In the genomic region with DNA sequence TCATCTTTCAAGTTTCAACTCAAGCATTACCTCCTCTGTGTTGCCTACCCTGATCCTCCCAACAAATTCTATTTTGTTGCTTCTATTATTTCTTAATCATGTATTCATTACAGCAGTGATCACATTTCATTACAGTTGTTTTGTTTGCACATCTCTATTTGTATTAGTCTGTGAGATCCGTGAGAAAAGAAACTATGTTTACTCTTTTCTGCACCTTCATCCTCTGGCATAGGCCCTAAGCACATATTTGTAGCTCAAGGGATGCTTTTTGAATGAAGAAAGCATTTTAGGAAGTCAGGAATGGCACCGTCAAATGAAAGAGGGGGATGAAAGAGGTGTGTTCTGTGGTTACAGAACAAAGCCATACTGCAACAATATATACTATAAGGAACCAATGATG, we compare ENCODE assay signal across 37 cellular contexts.
"Had no signal": no experiment of that assay in that cellular context is flagged by ENCODE, and none has a peak within 500 bp of the region (broad histone marks: within the 10 kb centered on the region; RNA-seq: fewer than 3 reads in every experiment).

No MANE protein-coding gene starts in this region.

- H3K27ac Mint-ChIP-seq: activated naive CD4-positive, alpha-beta T cell treated with anti-CD3 and anti-CD28 coated beads, Interleukin-2, amount 10 ng/mL, durations not matched to agents 7 days and 5 days; activated naive CD4-positive, alpha-beta T cell treated with anti-CD3 and anti-CD28 coated beads, Interleukin-2, amount 50 U/mL, for 24 hours; activated naive CD4-positive, alpha-beta T cell treated with anti-CD3 and anti-CD28 coated beads, Interleukin-2, amount 50 U/mL, for 72 hours; activated naive CD8-positive, alpha-beta T cell; activated naive CD8-positive, alpha-beta T cell treated with anti-CD3 and anti-CD28 coated beads for 36 hours; activated naive CD8-positive, alpha-beta T cell treated with anti-CD3 and anti-CD28 coated beads, Interleukin-2, amount 10 ng/mL, durations not matched to agents 7 days and 5 days; activated naive CD8-positive, alpha-beta T cell treated with anti-CD3 and anti-CD28 coated beads, Interleukin-2, amount 50 U/mL, for 24 hours; activated T-cell treated with anti-CD3 and anti-CD28 coated beads, Interleukin-2, amount 50 U/mL, for 24 hours; activated T-cell treated with anti-CD3 and anti-CD28 coated beads, Interleukin-2, amount 50 U/mL, for 72 hours; activated T-helper 1 cell treated with anti-CD3 and anti-CD28 coated beads, Interleukin-12 subunit alpha, Interleukin-12 subunit beta, Interleukin-2, Interleukin-4 antibody, amounts not matched to agents 30 ng/mL and 10 ng/mL and 1 ng/mL, durations not matched to agents 14 hours and 24 hours and 36 hours; activated T-helper 17 cell treated with anti-CD3 and anti-CD28 coated beads, Interleukin-2, amount 50 U/mL, for 72 hours; activated T-helper 2 cell treated with anti-CD3 and anti-CD28 coated beads, Interferon-gamma antibody, Interleukin-2, Interleukin-4, amounts not matched to agents 10 μg/mL and 5 μg/mL and 100 μg/mL, durations not matched to agents 14 hours and 24 hours and 36 hours; brain had no signal

- H3K36me3 Mint-ChIP-seq: activated naive CD4-positive, alpha-beta T cell treated with anti-CD3 and anti-CD28 coated beads, Interleukin-2, amount 10 ng/mL, durations not matched to agents 7 days and 5 days; activated naive CD4-positive, alpha-beta T cell treated with anti-CD3 and anti-CD28 coated beads, Interleukin-2, amount 50 U/mL, for 24 hours; activated naive CD8-positive, alpha-beta T cell; activated naive CD8-positive, alpha-beta T cell treated with anti-CD3 and anti-CD28 coated beads for 36 hours; activated naive CD8-positive, alpha-beta T cell treated with anti-CD3 and anti-CD28 coated beads, Interleukin-2, amount 10 ng/mL, durations not matched to agents 7 days and 5 days; brain had no signal

- H3K9me3 ChIP-seq: adrenal gland, ascending aorta, body of pancreas, breast epithelium had no signal

- ATAC-seq: activated naive CD4-positive, alpha-beta T cell treated with anti-CD3 and anti-CD28 coated beads, Interleukin-2, amount 50 U/mL, for 72 hours; activated naive CD8-positive, alpha-beta T cell treated with anti-CD3 and anti-CD28 coated beads, Interleukin-2, amount 50 U/mL, for 24 hours; activated T-cell treated with anti-CD3 and anti-CD28 coated beads, Interleukin-2, amount 50 U/mL, for 4 hours; activated T-cell treated with anti-CD3 and anti-CD28 coated beads, Interleukin-2, amount 50 U/mL, for 72 hours; activated T-helper 17 cell treated with anti-CD3 and anti-CD28 coated beads, Interleukin-2, amount 50 U/mL, for 72 hours; body of pancreas had no signal

- H3K4me1 ChIP-seq: adrenal gland, ascending aorta, body of pancreas, breast epithelium had no signal

- H3K4me3 ChIP-seq: adrenal gland, ascending aorta, body of pancreas, breast epithelium, cardiac muscle cell had no signal

- H3K4me3 Mint-ChIP-seq: activated naive CD4-positive, alpha-beta T cell treated with anti-CD3 and anti-CD28 coated beads, Interleukin-2, amount 10 ng/mL, durations not matched to agents 7 days and 5 days; activated naive CD4-positive, alpha-beta T cell treated with anti-CD3 and anti-CD28 coated beads, Interleukin-2, amount 50 U/mL, for 24 hours; activated naive CD8-positive, alpha-beta T cell; activated naive CD8-positive, alpha-beta T cell treated with anti-CD3 and anti-CD28 coated beads for 36 hours; activated naive CD8-positive, alpha-beta T cell treated with anti-CD3 and anti-CD28 coated beads, Interleukin-2, amount 10 ng/mL, durations not matched to agents 7 days and 5 days; activated naive CD8-positive, alpha-beta T cell treated with anti-CD3 and anti-CD28 coated beads, Interleukin-2, amount 50 U/mL, for 24 hours; activated T-cell treated with anti-CD3 and anti-CD28 coated beads, Interleukin-2, amount 50 U/mL, for 24 hours; activated T-cell treated with anti-CD3 and anti-CD28 coated beads, Interleukin-2, amount 50 U/mL, for 4 hours; activated T-cell treated with anti-CD3 and anti-CD28 coated beads, Interleukin-2, amount 50 U/mL, for 72 hours; activated T-helper 1 cell treated with anti-CD3 and anti-CD28 coated beads, Interleukin-12 subunit alpha, Interleukin-12 subunit beta, Interleukin-2, Interleukin-4 antibody, amounts not matched to agents 30 ng/mL and 10 ng/mL and 1 ng/mL, durations not matched to agents 14 hours and 24 hours and 36 hours; activated T-helper 17 cell treated with anti-CD3 and anti-CD28 coated beads, Interleukin-2, amount 50 U/mL, for 72 hours; brain; central memory CD8-positive, alpha-beta T cell had no signal

- H3K27me3 Mint-ChIP-seq: activated naive CD4-positive, alpha-beta T cell treated with anti-CD3 and anti-CD28 coated beads, Interleukin-2, amount 10 ng/mL, durations not matched to agents 7 days and 5 days; activated naive CD8-positive, alpha-beta T cell treated with anti-CD3 and anti-CD28 coated beads for 36 hours; activated naive CD8-positive, alpha-beta T cell treated with anti-CD3 and anti-CD28 coated beads, Interleukin-2, amount 10 ng/mL, durations not matched to agents 7 days and 5 days; activated naive CD8-positive, alpha-beta T cell treated with anti-CD3 and anti-CD28 coated beads, Interleukin-2, amount 50 U/mL, for 24 hours; activated T-cell treated with anti-CD3 and anti-CD28 coated beads, Interleukin-2, amount 50 U/mL, for 24 hours; activated T-helper 17 cell treated with anti-CD3 and anti-CD28 coated beads, Interleukin-2, amount 50 U/mL, for 72 hours; central memory CD8-positive, alpha-beta T cell had no signal

- H3K36me3 ChIP-seq: adrenal gland, ascending aorta, brain microvascular endothelial cell, breast epithelium, cardiac muscle cell had no signal

- DNase-seq: activated effector memory CD4-positive, alpha-beta T cell treated with anti-CD3 and anti-CD28 coated beads, Interleukin-2, amount 50 U/mL, for 16 hours; activated effector memory CD4-positive, alpha-beta T cell treated with Interleukin-2 at 50 U/mL for 16 hours; activated gamma-delta T cell; activated gamma-delta T cell treated with Interleukin-2 at 50 U/mL for 16 hours; activated naive CD4-positive, alpha-beta T cell; activated naive CD4-positive, alpha-beta T cell treated with anti-CD3 and anti-CD28 coated beads, Interleukin-2, amount 10 ng/mL, durations not matched to agents 7 days and 5 days; activated naive CD4-positive, alpha-beta T cell treated with anti-CD3 and anti-CD28 coated beads, Interleukin-2, amount 50 U/mL, for 16 hours; activated naive CD4-positive, alpha-beta T cell treated with Interleukin-2 at 50 U/mL for 16 hours; activated naive CD8-positive, alpha-beta T cell treated with anti-CD3 and anti-CD28 coated beads for 36 hours; activated naive CD8-positive, alpha-beta T cell treated with anti-CD3 and anti-CD28 coated beads, Interleukin-2, amount 10 ng/mL, durations not matched to agents 7 days and 5 days; activated naive CD8-positive, alpha-beta T cell treated with anti-CD3 and anti-CD28 coated beads, Interleukin-2, amount 50 U/mL, for 24 hours; activated T-cell treated with anti-CD3 and anti-CD28 coated beads, Interleukin-2, amount 50 U/mL, for 1 hour; activated T-cell treated with anti-CD3 and anti-CD28 coated beads, Interleukin-2, amount 50 U/mL, for 24 hours; activated T-cell treated with anti-CD3 and anti-CD28 coated beads, Interleukin-2, amount 50 U/mL, for 4 hours; activated T-cell treated with anti-CD3 and anti-CD28 coated beads, Interleukin-2, amount 50 U/mL, for 48 hours; activated T-cell treated with anti-CD3 and anti-CD28 coated beads, Interleukin-2, amount 50 U/mL, for 72 hours; adrenal gland; amniotic stem cell; amygdala; anterior cingulate cortex; aorta; body of pancreas; brain microvascular endothelial cell; caudate nucleus; central memory CD4-positive, alpha-beta T cell; cerebellar nuclear complex had no signal

- H3K4me1 Mint-ChIP-seq: activated naive CD4-positive, alpha-beta T cell treated with anti-CD3 and anti-CD28 coated beads, Interleukin-2, amount 10 ng/mL, durations not matched to agents 7 days and 5 days; activated naive CD4-positive, alpha-beta T cell treated with anti-CD3 and anti-CD28 coated beads, Interleukin-2, amount 50 U/mL, for 24 hours; activated naive CD8-positive, alpha-beta T cell treated with anti-CD3 and anti-CD28 coated beads for 36 hours; activated naive CD8-positive, alpha-beta T cell treated with anti-CD3 and anti-CD28 coated beads, Interleukin-2, amount 10 ng/mL, durations not matched to agents 7 days and 5 days; activated naive CD8-positive, alpha-beta T cell treated with anti-CD3 and anti-CD28 coated beads, Interleukin-2, amount 50 U/mL, for 24 hours; activated T-helper 17 cell treated with anti-CD3 and anti-CD28 coated beads, Interleukin-2, amount 50 U/mL, for 72 hours; brain; central memory CD8-positive, alpha-beta T cell had no signal

- H3K27ac ChIP-seq: adrenal gland, ascending aorta, body of pancreas, brain microvascular endothelial cell, breast epithelium, cardiac muscle cell had no signal

- H3K27me3 ChIP-seq: adrenal gland, ascending aorta, body of pancreas, brain microvascular endothelial cell, breast epithelium, cardiac muscle cell had no signal
